Comparison of ENCODE assay signal across 9 cellular contexts in genomic region chr14:63045234-63045611, GRCh38.
DNase-seq lines count a peak whose midpoint lies in the region; ATAC-seq, FAIRE-seq and TF ChIP-seq lines count a peak whose summit lies in the region.
"Had no signal": no experiment of that assay in that cellular context is flagged by ENCODE, and none has a peak within 500 bp of the region (broad histone marks: within the 10 kb centered on the region; RNA-seq: fewer than 3 reads in every experiment).

Gene KCNH5 (minus strand): TSS chr14:63045458. CDS start chr14:63045186, 272 bp downstream.

- intact Hi-C loops in posterior cingulate gyrus (cut with DNase I): no loop called here

- peak; percentile 72 for DNase-seq in D721Med (ENCODE audit: insufficient read length, low spot score)
- peak; percentile 9 to 42 for DNase-seq in SHP77 (lab: John Stamatoyannopoulos, UW)
- DNase-seq in fibroblast of pulmonary artery (ENCODE audit: low read depth): peak; percentile 50
- DNase-seq in posterior cingulate gyrus: peak; percentile 21 to 95 (median 66)
- DNase-seq in GDM1 (lab: John Stamatoyannopoulos, UW): no peak

- H3K4me3 ChIP-seq in fibroblast of pulmonary artery (replicated peaks; ENCODE audit: low read depth, low read length): peak within 1 kb of the TSS; percentile 42

- no peak for TF ChIP-seq CTCF in D721Med (IDR thresholded peaks at IDR 0.05; ENCODE audit: insufficient read depth, missing control alignments)
- no peak for TF ChIP-seq CTCF in fibroblast of pulmonary artery (IDR thresholded peaks at IDR 0.05; ENCODE audit: low read length, missing control alignments)

- no peak for FAIRE-seq in D721Med (lab: Jason Lieb, UNC)

- ATAC-seq in HG02885 (IDR thresholded peaks at IDR 0.05; ENCODE audit: poor library complexity, unreplicated experiment) (peak; percentile 57), GM19455 (IDR thresholded peaks at IDR 0.05; ENCODE audit: unreplicated experiment) (no peak), GM19035 (IDR thresholded peaks at IDR 0.05; ENCODE audit: unreplicated experiment) (no peak)
- ATAC-seq: HCT116 had no signal
